In the genomic region with DNA sequence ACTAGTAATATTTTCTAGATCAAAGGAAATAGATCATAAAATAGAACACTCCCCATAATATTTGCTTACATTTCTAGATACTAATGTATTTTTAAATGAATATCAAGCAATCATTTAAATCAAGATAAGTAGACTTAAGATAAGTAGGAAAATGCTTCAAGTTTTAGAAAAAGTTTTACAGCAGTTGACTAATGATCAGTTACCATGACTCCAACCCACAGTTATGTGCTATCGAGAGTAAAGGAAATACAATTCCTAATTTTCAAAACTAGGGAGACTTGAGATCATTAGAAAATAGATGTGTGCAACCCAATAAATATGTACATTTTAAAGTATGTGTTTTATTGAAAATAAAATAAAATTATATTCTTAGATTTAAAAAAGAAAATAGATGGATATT, we compare ENCODE assay signal across 25 cellular contexts.
DNase-seq lines count a peak whose midpoint lies in the region; FAIRE-seq and TF ChIP-seq lines count a peak whose summit lies in the region.
"Had no signal": no experiment of that assay in that cellular context is flagged by ENCODE, and none has a peak within 500 bp of the region (broad histone marks: within the 10 kb centered on the region; RNA-seq: fewer than 3 reads in every experiment).

No MANE protein-coding gene starts in this region.

- no peak overlapping the region for H3K4me2 ChIP-seq in astrocyte (ENCODE audit: low read length)
- H3K4me2 ChIP-seq: BLaER1 had no signal

- H3K79me2 ChIP-seq in astrocyte (ENCODE audit: insufficient read depth, low read length) = no peaks in the 10 kb centered on the region

- H3K9me3 Mint-ChIP-seq in astrocyte (ENCODE audit: unreplicated experiment) (no peaks in the 10 kb centered on the region), mesothelial cell of epicardium (no peaks in the 10 kb centered on the region)
- H3K9me3 Mint-ChIP-seq: CD4-positive, alpha-beta memory T cell; CD4-positive, CD25-positive, alpha-beta regulatory T cell; CD8-positive, alpha-beta memory T cell had no signal

- H3K4me1 Mint-ChIP-seq in astrocyte (ENCODE audit: low read depth, unreplicated experiment) (peaks cover 11% of the 10 kb centered on the region), mesothelial cell of epicardium (peaks cover 63% of the 10 kb centered on the region)

- no peak for TF ChIP-seq CTCF in astrocyte (IDR thresholded peaks at IDR 0.05; ENCODE audit: insufficient read depth, low read depth, low read length)
- TF ChIP-seq CTCF in mesothelial cell of epicardium (IDR thresholded peaks at IDR 0.05; ENCODE audit: unreplicated experiment) = no peak

- DNase-seq in EH (ENCODE audit: low read depth) (peak; percentile 9), astrocyte (ENCODE audit: low read depth) (peak; percentile 58), mesothelial cell of epicardium (ENCODE audit: low spot score in 2 of 2, unreplicated experiment in 2 of 2) (no peak), hepatic stellate cell (ENCODE audit: low spot score) (no peak), OCI-M2 (lab: John Stamatoyannopoulos, UW; ENCODE audit: unreplicated experiment) (no peak), HT-29 (ENCODE audit: low spot score) (no peak), NCI-H1417 (lab: John Stamatoyannopoulos, UW) (no peak)
- DNase-seq: 8988T; ACHN; BE2C; C1 segment of cervical spinal cord; CD4-positive, alpha-beta memory T cell; CD4-positive, CD25-positive, alpha-beta regulatory T cell; CD8-positive, alpha-beta memory T cell; COR-L47; DMS79; DND-41; GF-D8 had no signal

- H3K36me3 ChIP-seq in astrocyte (ENCODE audit: insufficient read depth, low read length) = no peaks in the 10 kb centered on the region
- H3K36me3 ChIP-seq: BE2C, BLaER1 had no signal

- H3K4me3 ChIP-seq in astrocyte (ENCODE audit: insufficient read depth, low read depth, low read length) = no peak overlapping the region
- H3K4me3 ChIP-seq: BLaER1 had no signal

- H3K4me3 Mint-ChIP-seq in astrocyte (ENCODE audit: unreplicated experiment) = no peak overlapping the region
- H3K4me3 Mint-ChIP-seq in mesothelial cell of epicardium = no peak overlapping the region
- H3K4me3 Mint-ChIP-seq: CD14-positive monocyte; CD4-positive, alpha-beta memory T cell; CD4-positive, CD25-positive, alpha-beta regulatory T cell; CD8-positive, alpha-beta memory T cell had no signal

- no peak overlapping the region for H3K9ac ChIP-seq in astrocyte (ENCODE audit: low read length)
- H3K9ac ChIP-seq: BLaER1 had no signal

- no peak overlapping the region for H3K27ac Mint-ChIP-seq in astrocyte (ENCODE audit: unreplicated experiment)
- peak overlapping the region; percentile 85 for H3K27ac Mint-ChIP-seq in mesothelial cell of epicardium
- H3K27ac Mint-ChIP-seq: CD14-positive monocyte; CD4-positive, alpha-beta memory T cell; CD4-positive, CD25-positive, alpha-beta regulatory T cell; CD8-positive, alpha-beta memory T cell had no signal

- H3K4me1 ChIP-seq in astrocyte (ENCODE audit: insufficient read depth, low read length) = no peaks in the 10 kb centered on the region
- H3K4me1 ChIP-seq: BLaER1 had no signal

- no peak overlapping the region for H2AFZ ChIP-seq in astrocyte (ENCODE audit: low read depth, low read length)

- H3K27me3 Mint-ChIP-seq in astrocyte (ENCODE audit: low read depth, unreplicated experiment) (no peaks in the 10 kb centered on the region), mesothelial cell of epicardium (ENCODE audit: low read depth) (no peaks in the 10 kb centered on the region)
- H3K27me3 Mint-ChIP-seq: CD4-positive, alpha-beta memory T cell; CD4-positive, CD25-positive, alpha-beta regulatory T cell; CD8-positive, alpha-beta memory T cell had no signal

- H3K27ac ChIP-seq in astrocyte (ENCODE audit: low read depth, low read length) = no peak overlapping the region
- H3K27ac ChIP-seq: BLaER1 had no signal

- H3K36me3 Mint-ChIP-seq in astrocyte (ENCODE audit: low read depth, unreplicated experiment) (no peaks in the 10 kb centered on the region), mesothelial cell of epicardium (no peaks in the 10 kb centered on the region)
- H3K36me3 Mint-ChIP-seq: CD14-positive monocyte; CD4-positive, alpha-beta memory T cell; CD4-positive, CD25-positive, alpha-beta regulatory T cell; CD8-positive, alpha-beta memory T cell had no signal

- peak; percentile 46 for FAIRE-seq in TTC549 (lab: Jason Lieb, UNC)
- FAIRE-seq in astrocyte (lab: Jason Lieb, UNC) = no peak
- FAIRE-seq: A204.1, G401.6, GM12891, GM19239 had no signal

- H4K20me1 ChIP-seq in astrocyte (ENCODE audit: insufficient read depth, low read length) = no peaks in the 10 kb centered on the region
- H4K20me1 ChIP-seq: BLaER1 had no signal

- H3K9me3 ChIP-seq in astrocyte (ENCODE audit: insufficient read depth, low read depth, low read length) = no peaks in the 10 kb centered on the region
- H3K9me3 ChIP-seq: BE2C, BLaER1 had no signal

- H3K27me3 ChIP-seq in astrocyte (ENCODE audit: insufficient read depth, low read length) = no peaks in the 10 kb centered on the region
- H3K27me3 ChIP-seq: BE2C, BLaER1 had no signal

Comparison
In these comparisons a context has a peak if more than half of its experiments do, and no peak if none do; other contexts are left out.
1. DNase-seq: peak in EH (single experiment) and astrocyte (single experiment); none in mesothelial cell of epicardium (0 of 2), hepatic stellate cell (single experiment), OCI-M2 (single experiment), HT-29 (single experiment) and NCI-H1417 (0 of 3).